18 cellular contexts compared by ENCODE assay signal in genomic region chr7:140896996-140897395, GRCh38. TPM values are rescaled to one million over a fixed set of nuclear protein-coding genes. Genes with fewer than 3 reads are reported as not detected.
DNase-seq lines count a peak whose midpoint lies in the region; ATAC-seq, FAIRE-seq and TF ChIP-seq lines count a peak whose summit lies in the region.
"Had no signal": no experiment of that assay in that cellular context is flagged by ENCODE, and none has a peak within 500 bp of the region (broad histone marks: within the 10 kb centered on the region; RNA-seq: fewer than 3 reads in every experiment).

No MANE protein-coding gene starts in this region.

- H3K36me3 ChIP-seq in PC-3 (ENCODE audit: low read depth, low read length) (no peaks in the 10 kb centered on the region), K562 (ENCODE audit: control insufficient read depth, insufficient read depth, low read length) (no peaks in the 10 kb centered on the region)

- TF ChIP-seq CTCF in PC-3 (conservative IDR thresholded peaks at IDR 0.05; ENCODE audit: low read depth, low read length) (no peak), K562 (IDR thresholded peaks at IDR 0.05 in 2 of 3, conservative IDR thresholded peaks at IDR 0.05 in 1 of 3; ENCODE audit: insufficient read depth in 2 of 3, low read depth in 1 of 3, low read length in 3 of 3) (no peak)

- H3K9me2 ChIP-seq in PC-3 (replicated peaks; ENCODE audit: low read length), result no peaks in the 10 kb centered on the region

- in situ Hi-C loops in K562 (cut with MboI), result no loop called here

- POLR2A ChIA-PET in PC-3 (lab: Charles Lee; ENCODE audit: unreplicated experiment), result interaction anchor here (0.6 kb wide), 1 partner anchor 1826 kb away, joined by 6 read pairs; no protein-coding TSS in a partner anchor
- POLR2A ChIA-PET in K562 (lab: Yijun Ruan, JAX), result no interaction called here

- no peak overlapping the region for H3K4me3 ChIP-seq in PC-3 (ENCODE audit: low read length)
- H3K4me3 ChIP-seq in K562, result no peak overlapping the region
- H3K4me3 ChIP-seq: GM12878, GM23338 had no signal

- H3K27ac ChIP-seq in PC-3 (ENCODE audit: low read length) (no peak overlapping the region), K562 (ENCODE audit: extremely low read depth, low read depth, low read length) (no peak overlapping the region)

- no peaks in the 10 kb centered on the region for H3K9me3 ChIP-seq in PC-3 (ENCODE audit: low read length)
- H3K9me3 ChIP-seq in K562 (replicated peaks; ENCODE audit: control insufficient read depth, insufficient read depth, low read depth, low read length), result no peaks in the 10 kb centered on the region

- BruUV-seq in PC-3 (replicated peaks; lab: Mats Ljungman, UMichigan) (no TSS peak), K562 (replicated peaks; lab: Mats Ljungman, UMichigan) (no TSS peak)

- H3K9me1 ChIP-seq in K562 (ENCODE audit: control insufficient read depth, insufficient read depth, low read length), result no peaks in the 10 kb centered on the region

- CTCF ChIA-PET in PC-3 (lab: Charles Lee), result no interaction called here
- CTCF ChIA-PET in K562 (lab: Yijun Ruan, JAX; ENCODE audit: low intra/inter-chr PET ratio), result no interaction called here

- no peak for TF ChIP-seq EP300 in K562 (IDR thresholded peaks at IDR 0.05; ENCODE audit: low read length)

- H3K4me1 ChIP-seq in PC-3 (ENCODE audit: insufficient read depth, low read length), result peaks cover 17% of the 10 kb centered on the region
- no peaks in the 10 kb centered on the region for H3K4me1 ChIP-seq in K562 (replicated peaks in 1 of 2; ENCODE audit: control insufficient read depth in 2 of 2, insufficient read depth in 2 of 2, low read length in 2 of 2)

- peak; percentile 9 for DNase-seq in SIG-M5 treated with dmso at 0.1 percent for 504 hours (lab: John Stamatoyannopoulos, UW; ENCODE audit: unreplicated experiment)
- no peak for DNase-seq in SIG-M5 (lab: John Stamatoyannopoulos, UW)
- DNase-seq in PC-3, result peak; percentile 9
- no peak for DNase-seq in K562 (ENCODE audit: extremely low read depth in 1 of 4, low spot score in 3 of 4)
- DNase-seq in urothelium cell line (ENCODE audit: low spot score), result no peak
- DNase-seq in H4 (ENCODE audit: low spot score), result no peak
- DNase-seq: C1 segment of cervical spinal cord; Calu3; CD4-positive, alpha-beta memory T cell; COR-L47; DMS79; EL; GDM1; HCEC 1CT had no signal

- peaks cover 4% of the 10 kb centered on the region; the same call in 1 of the 2 replicates for H4K20me1 ChIP-seq in PC-3 (ENCODE audit: low read length)
- H4K20me1 ChIP-seq in K562 (replicated peaks; ENCODE audit: control insufficient read depth, insufficient read depth, low read length), result no peaks in the 10 kb centered on the region

- WGBS in K562 (ENCODE audit: insufficient coverage, low coverage, missing lambda C conversion rate), result 88% methylated on average over 3 of the region's 3 CpGs

- FAIRE-seq in K562 (lab: Jason Lieb, UNC) (no peak), urothelium cell line (lab: Jason Lieb, UNC) (no peak)
- FAIRE-seq: GM12878, GM19239, H54 had no signal

- no peak for TF ChIP-seq RAD21 in K562 (CRISPR knock-in tag; conservative IDR thresholded peaks at IDR 0.05 in 1 of 2, IDR thresholded peaks at IDR 0.05 in 1 of 2)

- no peak for TF ChIP-seq POLR2A in K562 (conservative IDR thresholded peaks at IDR 0.05)

- H3K79me2 ChIP-seq in PC-3 (ENCODE audit: low read length), result peaks cover 84% of the 10 kb centered on the region
- peaks cover 76% of the 10 kb centered on the region for H3K79me2 ChIP-seq in K562 (ENCODE audit: control insufficient read depth, insufficient read depth, low read length)

- no peak overlapping the region for H2AFZ ChIP-seq in PC-3 (ENCODE audit: low read length)
- H2AFZ ChIP-seq in K562 (ENCODE audit: low read depth, low read length), result no peak overlapping the region
- H2AFZ ChIP-seq: GM23338 had no signal

- H3F3A ChIP-seq in PC-3 (ENCODE audit: low read length, unreplicated experiment), result no peaks in the 10 kb centered on the region

- H3K27me3 ChIP-seq in PC-3 (ENCODE audit: low read length), result no peaks in the 10 kb centered on the region
- H3K27me3 ChIP-seq in K562 (ENCODE audit: control insufficient read depth in 2 of 2, insufficient read depth in 2 of 2, low read length in 2 of 2), result no peaks in the 10 kb centered on the region

- H3K4me2 ChIP-seq in PC-3 (ENCODE audit: low read length), result no peak overlapping the region
- no peak overlapping the region for H3K4me2 ChIP-seq in K562 (ENCODE audit: insufficient read depth, low read length)
- H3K4me2 ChIP-seq: GM23338 had no signal

- intact Hi-C loops in PC-3 (cut with micrococcal nuclease) (no loop called here), K562 (cut with micrococcal nuclease) (no loop called here)

- H3K9ac ChIP-seq in PC-3 (ENCODE audit: low read length), result no peak overlapping the region
- H3K9ac ChIP-seq in K562 (ENCODE audit: insufficient read depth in 1 of 2, low read depth in 2 of 2, low read length in 2 of 2), result no peak overlapping the region

- ATAC-seq in PC-3, result no peak
- ATAC-seq in K562, result no peak
- ATAC-seq: GM12878, GM23338 had no signal

TF ChIP-seq in K562, 482 proteins besides CTCF, POLR2A, EP300 and RAD21:
- TF ChIP-seq POLR2H (tag; IDR thresholded peaks at IDR 0.05; ENCODE audit: low read depth) (0 out of 2 replicates have a peak, but pooled peaks have one; percentile 14), SETDB1 (IDR thresholded peaks at IDR 0.05; ENCODE audit: low read length) (no peak)

RNA-seq across cellular contexts. Expression of gene BRAF, which starts 27.7 kb away (rescaled TPM):
- total RNA-seq in PC-3 (2014; rRNA removed) (15.2 and 15.7 TPM in 2 replicates), K562 (2014; rRNA removed) (16.4 and 17.4 TPM in 2 replicates), K562 (2014; rRNA removed; fragmentation: Illumina TruSeq; extraction: Trizol) (38.3 and 42.7 TPM in 2 replicates), K562 (2015; rRNA removed; fragmentation: Illumina TruSeq; extraction: Trizol) (32.5 and 37.8 TPM in 2 replicates), K562 (2021) (33.4 and 34.1 TPM in 2 replicates)
- total RNA-seq in K562 (2011; cell fraction: chromatin; rRNA removed; ENCODE audit: low replicate concordance), result 127 and 304 TPM in 2 replicates
- total RNA-seq in K562 (2011; cell fraction: nucleolus; rRNA removed), result 36.5 and 52.8 TPM in 2 replicates
- total RNA-seq in K562 (2011; cell fraction: nucleoplasm; rRNA removed), result 111 and 199 TPM in 2 replicates
- polyA plus RNA-seq in K562 (2011; rRNA removed) (37.2 and 38.5 TPM in 2 replicates), K562 (2014; fragmentation: Illumina TruSeq; extraction: Trizol) (21.9 and 24.1 TPM in 2 replicates), K562 (2014; fragmentation: Nextera tagmentation; extraction: Ambion mirVana) (1 to 10 TPM; 3.6 to 6.6 TPM), K562 (2014; rRNA removed) (14.0 and 15.1 TPM in 2 replicates)
- 12.1 and 24.8 TPM in 2 replicates for polyA plus RNA-seq in K562 (2011; cell fraction: cytosol; rRNA removed)
- polyA plus RNA-seq in K562 (2011; cell fraction: nucleus; rRNA removed), result 34.7 and 51.3 TPM in 2 replicates
- polyA plus RNA-seq in K562 (2012), result 15.7 and 20.2 TPM in 2 replicates
- polyA minus RNA-seq in K562 (2011; rRNA and poly(A)+ RNA removed), result 138 and 189 TPM in 2 replicates
- 46.0 and 52.5 TPM in 2 replicates for polyA minus RNA-seq in K562 (2011; cell fraction: cytosol; rRNA and poly(A)+ RNA removed)
- polyA minus RNA-seq in K562 (2011; cell fraction: nucleus; rRNA and poly(A)+ RNA removed), result 63.0 and 111 TPM in 2 replicates
- total RNA-seq in H4 (2014; rRNA removed; shearing (Covaris generic)), result 6.0 TPM in 2 replicates

Comparison
In these comparisons a context has a peak if more than half of its experiments do, and no peak if none do; other contexts are left out.
1. DNase-seq: peak in SIG-M5 treated with dmso at 0.1 percent for 504 hours (single experiment) and PC-3 (single experiment); none in SIG-M5 (single experiment), K562 (0 of 4), urothelium cell line (single experiment) and H4 (single experiment).